In genomic region chr19:7869910-7870511, GRCh38 we compare ENCODE assay signal across 8 cellular contexts. TPM values are rescaled to one million over a fixed set of nuclear protein-coding genes. Genes with fewer than 3 reads are reported as not detected.
DNase-seq lines count a peak whose midpoint lies in the region; ATAC-seq, FAIRE-seq and TF ChIP-seq lines count a peak whose summit lies in the region.

No MANE protein-coding gene starts in this region.

- no peak for TF ChIP-seq CTCF in ascending aorta (IDR thresholded peaks at IDR 0.05)
- TF ChIP-seq CTCF in keratinocyte (optimal IDR thresholded peaks at IDR 0.05 in 1 of 3, IDR thresholded peaks at IDR 0.05 in 1 of 3, conservative IDR thresholded peaks at IDR 0.05 in 1 of 3; ENCODE audit: extremely low read depth in 1 of 3, insufficient read depth in 2 of 3, low read length in 3 of 3) = no peak

- H3K9me3 ChIP-seq in SJSA1 (replicated peaks) = no peaks in the 10 kb centered on the region; the same call in 1 of the 2 replicates
- H3K9me3 ChIP-seq in ascending aorta = no peaks in the 10 kb centered on the region
- H3K9me3 ChIP-seq in keratinocyte (ENCODE audit: control insufficient read depth, low read depth, low read length) = no peaks in the 10 kb centered on the region

- dilution Hi-C loops in keratinocyte (cut with MboI; ENCODE audit: extremely low pct_ligation_motif_present, low sequenced_read_pairs) = no loop called here

- peak overlapping the region; percentile 85 for H3K4me2 ChIP-seq in keratinocyte (ENCODE audit: control insufficient read depth, extremely low read depth, insufficient read depth, low read depth, low read length)

- peaks cover 75% of the 10 kb centered on the region for H3K27me3 Mint-ChIP-seq in stimulated activated memory B cell treated with anti-CD40 and anti-IgM and Interleukin-4, amounts not matched to agents 10 μg/mL and 1 μg/mL and 100 μg/mL, for 72 hours

- H3K27me3 ChIP-seq in SJSA1 (replicated peaks) (peaks cover 29% of the 10 kb centered on the region), ascending aorta (peaks cover 20% of the 10 kb centered on the region), keratinocyte (ENCODE audit: control insufficient read depth, extremely low read depth, insufficient read depth, low read length) (peaks cover 28% of the 10 kb centered on the region)

- H3K27ac ChIP-seq in SJSA1 (no peak overlapping the region), ascending aorta (no peak overlapping the region), keratinocyte (ENCODE audit: control insufficient read depth, insufficient read depth, low read length) (no peak overlapping the region)

- H3K4me1 ChIP-seq in SJSA1 (replicated peaks) (peaks cover 28% of the 10 kb centered on the region), ascending aorta (peaks cover 15 to 19% of the 10 kb centered on the region in 2 donors), keratinocyte (ENCODE audit: control insufficient read depth, extremely low read depth, insufficient read depth, low read length) (peaks cover 26% of the 10 kb centered on the region)

- ATAC-seq in Right ventricle myocardium inferior (peak; percentile 6), HG03159 (IDR thresholded peaks at IDR 0.05; ENCODE audit: unreplicated experiment) (no peak)
- ATAC-seq in stimulated activated memory B cell treated with anti-CD40 and anti-IgM and Interleukin-4, amounts not matched to agents 10 μg/mL and 1 μg/mL and 100 μg/mL, for 72 hours = peak; percentile 0

- peak overlapping the region; percentile 29 for H3K4me3 ChIP-seq in SJSA1
- peak overlapping the region; percentile 46 to 61 for H3K4me3 ChIP-seq in ascending aorta
- H3K4me3 ChIP-seq in keratinocyte (ENCODE audit: control insufficient read depth in 2 of 3, extremely low read depth in 1 of 3, insufficient read depth in 2 of 3, low read depth in 1 of 3, low read length in 3 of 3) = peak overlapping the region; percentile 55 to 66 (median 64)

- intact Hi-C loops in Right ventricle myocardium inferior (cut with DNase I) = loop anchor here (2.0 kb wide), 1 partner anchor 33 kb away; the partner anchor contains the start of gene MAP2K7
- intact Hi-C loops in cardiac septum (cut with DNase I) = no loop called here
- intact Hi-C loops in ascending aorta (cut with DNase I) = no loop called here

- peaks cover 16% of the 10 kb centered on the region for H3K9me3 Mint-ChIP-seq in stimulated activated memory B cell treated with anti-CD40 and anti-IgM and Interleukin-4, amounts not matched to agents 10 μg/mL and 1 μg/mL and 100 μg/mL, for 72 hours

- H3K4me1 Mint-ChIP-seq in stimulated activated memory B cell treated with anti-CD40 and anti-IgM and Interleukin-4, amounts not matched to agents 10 μg/mL and 1 μg/mL and 100 μg/mL, for 72 hours = peaks cover 49% of the 10 kb centered on the region

- H2AFZ ChIP-seq in keratinocyte (ENCODE audit: control insufficient read depth, low read length) = peak overlapping the region; percentile 87

- H3K27ac Mint-ChIP-seq in stimulated activated memory B cell treated with anti-CD40 and anti-IgM and Interleukin-4, amounts not matched to agents 10 μg/mL and 1 μg/mL and 100 μg/mL, for 72 hours = no peak overlapping the region

- H3K36me3 Mint-ChIP-seq in stimulated activated memory B cell treated with anti-CD40 and anti-IgM and Interleukin-4, amounts not matched to agents 10 μg/mL and 1 μg/mL and 100 μg/mL, for 72 hours = peaks cover 7% of the 10 kb centered on the region

- H4K20me1 ChIP-seq in keratinocyte (ENCODE audit: control insufficient read depth, extremely low read depth, insufficient read depth, low read length) = peaks cover 2% of the 10 kb centered on the region

- H3K36me3 ChIP-seq in SJSA1 = no peaks in the 10 kb centered on the region
- H3K36me3 ChIP-seq in ascending aorta = no peaks in the 10 kb centered on the region
- no peaks in the 10 kb centered on the region for H3K36me3 ChIP-seq in keratinocyte (ENCODE audit: control insufficient read depth in 2 of 2, extremely low read depth in 1 of 2, insufficient read depth in 2 of 2, low read length in 2 of 2)

- peak; percentile 65 for DNase-seq in Right ventricle myocardium inferior (ENCODE audit: missing footprints)
- DNase-seq in cardiac septum (ENCODE audit: low spot score) = no peak
- no peak for DNase-seq in SJSA1 (ENCODE audit: low read depth in 1 of 2, low spot score in 2 of 2)
- no peak for DNase-seq in ascending aorta (ENCODE audit: low spot score in 2 of 2)
- DNase-seq in keratinocyte (ENCODE audit: low read depth, low spot score) = no peak
- DNase-seq in inferior parietal cortex (ENCODE audit: extremely low spot score) = no peak

- peak overlapping the region; percentile 38 for H3K4me3 Mint-ChIP-seq in stimulated activated memory B cell treated with anti-CD40 and anti-IgM and Interleukin-4, amounts not matched to agents 10 μg/mL and 1 μg/mL and 100 μg/mL, for 72 hours

- peak overlapping the region; percentile 50 for H3K9ac ChIP-seq in keratinocyte (ENCODE audit: control insufficient read depth, extremely low read depth, insufficient read depth, low read length)

- no peak for FAIRE-seq in keratinocyte (lab: Jason Lieb, UNC)

- no peaks in the 10 kb centered on the region for H3K9me1 ChIP-seq in keratinocyte (ENCODE audit: control insufficient read depth, extremely low read depth, insufficient read depth, low read length)

- no peaks in the 10 kb centered on the region for H3K79me2 ChIP-seq in keratinocyte (ENCODE audit: control insufficient read depth, insufficient read depth, low read length)

RNA-seq across cellular contexts. Expression of gene PRR36, which starts 4.2 kb away (rescaled TPM):
- total RNA-seq in Right ventricle myocardium inferior (not detected), cardiac septum (0.13 TPM), ascending aorta (not detected)
- not detected in 2 replicates for total RNA-seq in SJSA1 (2014; rRNA removed; shearing (Covaris generic))
- 0.05 TPM in 2 of 3 replicates, not detected in the other for polyA plus RNA-seq in keratinocyte
- polyA plus RNA-seq in keratinocyte (2011; ENCODE audit: low read depth) = not detected
- 0.04 and 0.08 TPM in 2 replicates for polyA plus RNA-seq in keratinocyte (2011; cell fraction: cytosol; rRNA removed)
- 0.04 and 0.07 TPM in 2 replicates for polyA plus RNA-seq in keratinocyte (2011; cell fraction: nucleus; rRNA removed)
- 0.08 and 0.21 TPM in 2 replicates for polyA plus RNA-seq in keratinocyte (2012; ENCODE audit: low replicate concordance)
- polyA minus RNA-seq in keratinocyte = not detected in 3 replicates
- not detected for polyA minus RNA-seq in keratinocyte (2011; cell fraction: cytosol; rRNA and poly(A)+ RNA removed)
- not detected in 2 replicates for polyA minus RNA-seq in keratinocyte (2011; cell fraction: nucleus; rRNA and poly(A)+ RNA removed)

RNA-seq across cellular contexts. Expression of gene LRRC8E, which starts 18.3 kb away (rescaled TPM):
- total RNA-seq in Right ventricle myocardium inferior (2.5 TPM), cardiac septum (0.30 TPM), ascending aorta (not detected)
- 1.9 and 2.1 TPM in 2 replicates for total RNA-seq in SJSA1 (2014; rRNA removed; shearing (Covaris generic))
- 11.5 to 22.2 TPM (median 13.5 TPM) in 3 replicates for polyA plus RNA-seq in keratinocyte
- 8.9 TPM for polyA plus RNA-seq in keratinocyte (2011; ENCODE audit: low read depth)
- polyA plus RNA-seq in keratinocyte (2011; cell fraction: cytosol; rRNA removed) = 6.2 and 7.4 TPM in 2 replicates
- 23.6 and 28.4 TPM in 2 replicates for polyA plus RNA-seq in keratinocyte (2011; cell fraction: nucleus; rRNA removed)
- polyA plus RNA-seq in keratinocyte (2012; ENCODE audit: low replicate concordance) = 10.5 and 20.0 TPM in 2 replicates
- 14.7 to 18.5 TPM (median 18.4 TPM) in 3 replicates for polyA minus RNA-seq in keratinocyte
- 12.5 TPM for polyA minus RNA-seq in keratinocyte (2011; cell fraction: cytosol; rRNA and poly(A)+ RNA removed)
- polyA minus RNA-seq in keratinocyte (2011; cell fraction: nucleus; rRNA and poly(A)+ RNA removed) = 25.3 and 31.3 TPM in 2 replicates

RNA-seq across cellular contexts. Expression of gene MAP2K7, which starts 33.7 kb away (rescaled TPM):
- total RNA-seq in Right ventricle myocardium inferior (28.0 TPM), cardiac septum (28.6 TPM), ascending aorta (37.3 TPM)
- 3.2 and 9.7 TPM in 2 replicates for total RNA-seq in SJSA1 (2014; rRNA removed; shearing (Covaris generic))
- polyA plus RNA-seq in keratinocyte = 8.4 to 11.7 TPM (median 10.9 TPM) in 3 replicates
- 15.8 TPM for polyA plus RNA-seq in keratinocyte (2011; ENCODE audit: low read depth)
- polyA plus RNA-seq in keratinocyte (2011; cell fraction: cytosol; rRNA removed) = 5.2 and 11.4 TPM in 2 replicates
- polyA plus RNA-seq in keratinocyte (2011; cell fraction: nucleus; rRNA removed) = 18.9 and 22.4 TPM in 2 replicates
- 14.5 and 18.4 TPM in 2 replicates for polyA plus RNA-seq in keratinocyte (2012; ENCODE audit: low replicate concordance)
- polyA minus RNA-seq in keratinocyte = 7.8 to 18.9 TPM (median 8.1 TPM) in 3 replicates
- 23.4 TPM for polyA minus RNA-seq in keratinocyte (2011; cell fraction: cytosol; rRNA and poly(A)+ RNA removed)
- polyA minus RNA-seq in keratinocyte (2011; cell fraction: nucleus; rRNA and poly(A)+ RNA removed) = 11.3 and 15.2 TPM in 2 replicates

RNA-seq across cellular contexts. Expression of gene EVI5L, which starts 40.0 kb away (rescaled TPM):
- total RNA-seq in Right ventricle myocardium inferior (21.5 TPM), cardiac septum (23.6 TPM), ascending aorta (27.7 TPM)
- 15.6 and 16.3 TPM in 2 replicates for total RNA-seq in SJSA1 (2014; rRNA removed; shearing (Covaris generic))
- polyA plus RNA-seq in keratinocyte = 7.5 to 14.8 TPM (median 8.5 TPM) in 3 replicates
- polyA plus RNA-seq in keratinocyte (2011; ENCODE audit: low read depth) = 7.9 TPM
- polyA plus RNA-seq in keratinocyte (2011; cell fraction: cytosol; rRNA removed) = 13.9 and 14.5 TPM in 2 replicates
- 18.2 and 28.8 TPM in 2 replicates for polyA plus RNA-seq in keratinocyte (2011; cell fraction: nucleus; rRNA removed)
- 13.3 and 15.3 TPM in 2 replicates for polyA plus RNA-seq in keratinocyte (2012; ENCODE audit: low replicate concordance)
- 21.3 to 84.7 TPM (median 38.6 TPM) in 3 replicates for polyA minus RNA-seq in keratinocyte
- polyA minus RNA-seq in keratinocyte (2011; cell fraction: cytosol; rRNA and poly(A)+ RNA removed) = 23.8 TPM
- 9.5 and 11.1 TPM in 2 replicates for polyA minus RNA-seq in keratinocyte (2011; cell fraction: nucleus; rRNA and poly(A)+ RNA removed)

RNA-seq across cellular contexts. Expression of gene TGFBR3L, which starts 44.6 kb away (rescaled TPM):
- total RNA-seq in Right ventricle myocardium inferior (7.2 TPM), cardiac septum (3.0 TPM), ascending aorta (7.1 TPM)
- total RNA-seq in SJSA1 (2014; rRNA removed; shearing (Covaris generic)) = not detected in 2 replicates
- polyA plus RNA-seq in keratinocyte = 0.28 to 0.72 TPM (median 0.68 TPM) in 3 replicates
- polyA plus RNA-seq in keratinocyte (2011; ENCODE audit: low read depth) = 6.7 TPM
- 0.29 and 1.6 TPM in 2 replicates for polyA plus RNA-seq in keratinocyte (2011; cell fraction: cytosol; rRNA removed)
- polyA plus RNA-seq in keratinocyte (2011; cell fraction: nucleus; rRNA removed) = 0.34 and 1.3 TPM in 2 replicates
- polyA plus RNA-seq in keratinocyte (2012; ENCODE audit: low replicate concordance) = 1.8 and 10.1 TPM in 2 replicates
- polyA minus RNA-seq in keratinocyte = not detected in 3 replicates
- not detected for polyA minus RNA-seq in keratinocyte (2011; cell fraction: cytosol; rRNA and poly(A)+ RNA removed)
- 1.5 TPM in 1 of 2 replicates, not detected in the other for polyA minus RNA-seq in keratinocyte (2011; cell fraction: nucleus; rRNA and poly(A)+ RNA removed)
